1 cellular context compared by ENCODE assay signal in genomic region chr13:99066219-99066618, GRCh38.
TF ChIP-seq lines count a peak whose summit lies in the region.

No MANE protein-coding gene starts in this region.

TF ChIP-seq in HCT116, 20 proteins besides CTCF, POLR2A, EP300 and RAD21:
- TF ChIP-seq TCF7L2 (IDR thresholded peaks at IDR 0.05; ENCODE audit: borderline replicate concordance, extremely low read depth, insufficient read depth, insufficient read length) (no peak), ELF1 (IDR thresholded peaks at IDR 0.05; ENCODE audit: borderline replicate concordance, low read depth) (no peak), CEBPB (IDR thresholded peaks at IDR 0.05; ENCODE audit: low read depth) (no peak), POLR2AphosphoS5 (IDR thresholded peaks at IDR 0.05; ENCODE audit: low read depth, low read length) (no peak), JUND (IDR thresholded peaks at IDR 0.05) (no peak), EZH2phosphoT487 (IDR thresholded peaks at IDR 0.05; ENCODE audit: borderline replicate concordance) (no peak), EGR1 (IDR thresholded peaks at IDR 0.05; ENCODE audit: low read depth) (no peak), SRF (IDR thresholded peaks at IDR 0.05; ENCODE audit: low read depth) (no peak), MAX (IDR thresholded peaks at IDR 0.05) (no peak), ZFX (IDR thresholded peaks at IDR 0.05) (no peak), YY1 (IDR thresholded peaks at IDR 0.05; ENCODE audit: extremely low read depth, insufficient replicate concordance, low read depth, low read length) (no peak), SIN3A (IDR thresholded peaks at IDR 0.05; ENCODE audit: low read depth) (no peak), FOSL1 (IDR thresholded peaks at IDR 0.05; ENCODE audit: low read depth) (no peak), ZBTB33 (IDR thresholded peaks at IDR 0.05; ENCODE audit: extremely low read depth, insufficient replicate concordance, low read length) (no peak), EZH2 (IDR thresholded peaks at IDR 0.05) (no peak), SP1 (IDR thresholded peaks at IDR 0.05; ENCODE audit: low read depth) (no peak)
